In the genomic region with DNA sequence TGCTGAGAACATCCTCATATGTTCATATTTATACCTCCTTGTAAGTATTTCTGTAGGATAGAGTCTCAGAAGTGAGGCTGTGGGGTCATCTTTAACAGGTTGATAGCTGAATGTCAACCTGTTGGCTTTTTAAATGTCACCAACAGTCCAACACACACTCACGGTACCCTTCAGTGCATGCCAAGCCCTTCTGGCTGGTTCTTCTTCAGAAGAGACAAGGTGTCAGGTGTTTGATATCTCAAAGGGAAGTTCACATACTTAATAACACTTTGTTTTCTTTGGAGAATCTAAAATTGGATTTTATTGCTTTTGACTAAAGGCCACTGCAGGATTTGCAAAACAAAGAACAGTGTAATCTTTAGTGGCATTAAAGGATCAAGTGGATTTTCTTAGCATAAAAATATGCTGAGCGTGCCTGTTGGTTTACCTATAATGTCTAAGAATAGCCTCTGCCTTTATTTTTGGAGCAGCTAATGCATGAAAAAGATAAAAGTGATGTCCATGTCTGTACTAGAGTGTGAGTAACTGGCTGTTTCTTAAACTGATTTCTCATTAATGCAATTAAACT, we compare ENCODE assay signal across 13 cellular contexts. TPM values are rescaled to one million over a fixed set of nuclear protein-coding genes. Genes with fewer than 3 reads are reported as not detected.
A peak's percentile ranks its signal among the peaks of the same experiment; 100 is the strongest.
DNase-seq lines count a peak whose midpoint lies in the region; ATAC-seq, FAIRE-seq and TF ChIP-seq lines count a peak whose summit lies in the region.
"Had no signal": no experiment of that assay in that cellular context is flagged by ENCODE, and none has a peak within 500 bp of the region (broad histone marks: within the 10 kb centered on the region; RNA-seq: fewer than 3 reads in every experiment).

No MANE protein-coding gene starts in this region.

- SMC1A ChIA-PET in GM12878 (lab: Charles Lee; ENCODE audit: uncharacterized antibody, unreplicated experiment): interaction anchor here (0.9 to 18.5 kb wide), 20 partner anchors 10 to 247 kb away, joined by 3 to 323 read pairs (median 7); partner anchors contain the start of genes CDC26 and PRPF4

- TF ChIP-seq CTCF in GM12878 (IDR thresholded peaks at IDR 0.05 in 2 of 3, conservative IDR thresholded peaks at IDR 0.05 in 1 of 3; ENCODE audit: control insufficient read depth in 2 of 3, extremely low read depth in 1 of 3, insufficient read depth in 1 of 3, low read depth in 3 of 3, low read length in 3 of 3) (no peak), natural killer cell (IDR thresholded peaks at IDR 0.05) (no peak), endodermal cell (conservative IDR thresholded peaks at IDR 0.05) (no peak)

- TF ChIP-seq EP300 in GM12878 (IDR thresholded peaks at IDR 0.05; ENCODE audit: borderline replicate concordance in 1 of 2, control insufficient read depth in 1 of 2, low read depth in 2 of 2, low read length in 2 of 2): no peak

- ATAC-seq in GM12878 (no peak), natural killer cell (no peak), HG03521 (IDR thresholded peaks at IDR 0.05; ENCODE audit: unreplicated experiment) (no peak), HG03045 (IDR thresholded peaks at IDR 0.05; ENCODE audit: unreplicated experiment) (no peak)

- H2AFZ ChIP-seq in Karpas-422 (ENCODE audit: low read length) (no peak overlapping the region), GM12878 (ENCODE audit: control insufficient read depth, low read depth, low read length) (no peak overlapping the region)

- H3K4me3 ChIP-seq in CD4-positive, alpha-beta memory T cell (ENCODE audit: low read length in 2 of 2): no peak overlapping the region
- no peak overlapping the region for H3K4me3 ChIP-seq in Karpas-422 (ENCODE audit: low read length)
- H3K4me3 ChIP-seq in GM12878: peak overlapping the region; percentile 61
- H3K4me3 ChIP-seq in endodermal cell (ENCODE audit: low read length): no peak overlapping the region

- peaks cover 72 to 98% (median 84%) of the 10 kb centered on the region in 4 donors for H3K4me1 Mint-ChIP-seq in CD4-positive, alpha-beta memory T cell
- peaks cover 97% of the 10 kb centered on the region in 2 donors for H3K4me1 Mint-ChIP-seq in natural killer cell
- peaks cover 6% of the 10 kb centered on the region for H3K4me1 Mint-ChIP-seq in endodermal cell

- H3K9me3 Mint-ChIP-seq in CD4-positive, alpha-beta memory T cell: peaks cover 0 to 2% (median 0%) of the 10 kb centered on the region in 8 donors
- H3K9me3 Mint-ChIP-seq in natural killer cell: no peaks in the 10 kb centered on the region
- H3K9me3 Mint-ChIP-seq in endodermal cell: no peaks in the 10 kb centered on the region

- in situ Hi-C loops in GM12878 (cut with MboI): loop anchor here (5.0 kb wide), 1 partner anchor 136 kb away; no protein-coding TSS in a partner anchor

- H3K9me2 ChIP-seq in Karpas-422 (replicated peaks; ENCODE audit: insufficient read depth, low read length): no peaks in the 10 kb centered on the region

- peaks cover 97% of the 10 kb centered on the region for H3K4me1 ChIP-seq in CD4-positive, alpha-beta memory T cell (ENCODE audit: insufficient read depth, low read length)
- H3K4me1 ChIP-seq in Karpas-422 (ENCODE audit: low read length): peaks cover 33% of the 10 kb centered on the region
- H3K4me1 ChIP-seq in GM12878 (ENCODE audit: control insufficient read depth, insufficient read depth, low read length): peaks cover 41% of the 10 kb centered on the region
- H3K4me1 ChIP-seq in endodermal cell (ENCODE audit: control insufficient read depth, insufficient read depth, low read length): no peaks in the 10 kb centered on the region

- no peaks in the 10 kb centered on the region for H3K9me3 ChIP-seq in CD4-positive, alpha-beta memory T cell (ENCODE audit: control insufficient read depth in 1 of 2, low read length in 2 of 2)
- H3K9me3 ChIP-seq in Karpas-422 (ENCODE audit: low read length): no peaks in the 10 kb centered on the region
- no peaks in the 10 kb centered on the region for H3K9me3 ChIP-seq in GM12878 (replicated peaks; ENCODE audit: control insufficient read depth, insufficient read depth, low read length)
- H3K9me3 ChIP-seq in endodermal cell (ENCODE audit: control insufficient read depth, low read length): no peaks in the 10 kb centered on the region

- H4K20me1 ChIP-seq in Karpas-422 (ENCODE audit: insufficient read depth, low read depth, low read length): no peaks in the 10 kb centered on the region; the same call in 1 of the 2 replicates
- peaks cover 11% of the 10 kb centered on the region for H4K20me1 ChIP-seq in GM12878 (ENCODE audit: control insufficient read depth, insufficient read depth)

- CTCF ChIA-PET in CD4-positive, alpha-beta memory T cell (lab: Charles Lee; ENCODE audit: partially characterized antibody): interaction anchor here (0.8 to 3.6 kb wide), 8 partner anchors 10 to 247 kb away, joined by 3 to 26 read pairs (median 4); partner anchors contain the start of genes ALAD and CDC26
- CTCF ChIA-PET in GM12878 (lab: Yijun Ruan, JAX): interaction anchor here (0.8 to 12.5 kb wide), 10 partner anchors 8 to 134 kb away, joined by 3 to 199 read pairs (median 22); no protein-coding TSS in a partner anchor

- no peak for TF ChIP-seq RAD21 in GM12878 (IDR thresholded peaks at IDR 0.05; ENCODE audit: insufficient read depth, low read depth, low read length)

- H3K27ac Mint-ChIP-seq in CD4-positive, alpha-beta memory T cell: peak overlapping the region; percentile 18 to 88 (median 53)
- H3K27ac Mint-ChIP-seq in natural killer cell (peak overlapping the region; percentile 88 to 98), endodermal cell (no peak overlapping the region)
- H3K27ac Mint-ChIP-seq: B cell had no signal

- intact Hi-C loops in CD4-positive, alpha-beta memory T cell (cut with micrococcal nuclease): no loop called here
- intact Hi-C loops in GM12878 (cut with micrococcal nuclease; ENCODE audit: unreplicated experiment) (loop anchor here (2.0 kb wide), 1 partner anchor 133 kb away; no protein-coding TSS in a partner anchor), natural killer cell (cut with micrococcal nuclease) (loop anchor here (5.0 kb wide), 1 partner anchor 846 kb away; no protein-coding TSS in a partner anchor)

- peak overlapping the region; percentile 26 to 82 (median 58) for H3K4me3 Mint-ChIP-seq in CD4-positive, alpha-beta memory T cell
- H3K4me3 Mint-ChIP-seq in natural killer cell (peak overlapping the region; percentile 91), endodermal cell (no peak overlapping the region)

- no peaks in the 10 kb centered on the region for H3K27me3 Mint-ChIP-seq in CD4-positive, alpha-beta memory T cell
- no peaks in the 10 kb centered on the region for H3K27me3 Mint-ChIP-seq in natural killer cell (ENCODE audit: low read depth in 2 of 2)
- no peaks in the 10 kb centered on the region for H3K27me3 Mint-ChIP-seq in endodermal cell (ENCODE audit: insufficient read depth)
- H3K27me3 Mint-ChIP-seq: B cell had no signal

- no peak overlapping the region for H3K27ac ChIP-seq in CD4-positive, alpha-beta memory T cell (ENCODE audit: low read depth, low read length)
- no peak overlapping the region for H3K27ac ChIP-seq in Karpas-422 (ENCODE audit: low read length)
- peak overlapping the region; percentile 78 for H3K27ac ChIP-seq in GM12878 (ENCODE audit: control insufficient read depth, insufficient read depth)
- H3K27ac ChIP-seq in endodermal cell (ENCODE audit: low read depth, low read length): no peak overlapping the region

- no peak for TF ChIP-seq POLR2A in GM12878 (IDR thresholded peaks at IDR 0.05; ENCODE audit: low read depth, low read length)

- RAD21 ChIA-PET in GM12878 (lab: Charles Lee; ENCODE audit: unreplicated experiment): interaction anchor here (1.0 to 15.3 kb wide), 13 partner anchors 9 to 136 kb away, joined by 3 to 481 read pairs (median 8); partner anchors contain the start of genes C9orf43 and POLE3

- POLR2A ChIA-PET in CD4-positive, alpha-beta memory T cell (lab: Charles Lee; ENCODE audit: partially characterized antibody): interaction anchor here (1.1 to 16.5 kb wide), 3 partner anchors 9 to 59 kb away, joined by 4 to 342 read pairs (median 62); no protein-coding TSS in a partner anchor
- POLR2A ChIA-PET in GM12878 (lab: Charles Lee): interaction anchor here (1.0 to 14.0 kb wide), 6 partner anchors 9 to 72 kb away, joined by 3 to 233 read pairs (median 4); no protein-coding TSS in a partner anchor

- no peaks in the 10 kb centered on the region for H3K27me3 ChIP-seq in CD4-positive, alpha-beta memory T cell (ENCODE audit: insufficient read depth, low read length)
- H3K27me3 ChIP-seq in Karpas-422 (ENCODE audit: low read length) (no peaks in the 10 kb centered on the region), GM12878 (replicated peaks in 1 of 2; ENCODE audit: control insufficient read depth in 2 of 2, insufficient read depth in 2 of 2, low read length in 1 of 2) (no peaks in the 10 kb centered on the region), endodermal cell (ENCODE audit: control insufficient read depth, insufficient read depth, low read length, poor library complexity, severe bottlenecking) (no peaks in the 10 kb centered on the region)

- WGBS in GM12878 (ENCODE audit: insufficient coverage, insufficient replicate concordance, low lambda C conversion rate, missing lambda C conversion rate): 95% methylated on average over 2 of the region's 2 CpGs
- 89 to 93% methylated on average over 1 to 2 of the region's 2 CpGs for WGBS in endodermal cell (ENCODE audit: insufficient coverage in 1 of 2, insufficient read length in 1 of 2), 2 experiments

- H3K79me2 ChIP-seq in Karpas-422 (ENCODE audit: low read length) (no peaks in the 10 kb centered on the region), GM12878 (ENCODE audit: control insufficient read depth, insufficient read depth, low read length) (peaks cover 90% of the 10 kb centered on the region)

- peaks cover 19% of the 10 kb centered on the region for H3K36me3 ChIP-seq in CD4-positive, alpha-beta memory T cell (ENCODE audit: insufficient read depth, low read length)
- H3K36me3 ChIP-seq in Karpas-422 (ENCODE audit: insufficient read depth, low read length): no peaks in the 10 kb centered on the region
- H3K36me3 ChIP-seq in GM12878 (ENCODE audit: control insufficient read depth in 2 of 2, insufficient read depth in 2 of 2, low read length in 1 of 2): peaks cover 16 to 20% of the 10 kb centered on the region in 2 experiments; a peak in 3 of 4 replicates
- no peaks in the 10 kb centered on the region for H3K36me3 ChIP-seq in endodermal cell (ENCODE audit: control insufficient read depth, insufficient read depth, low read length)

- FAIRE-seq in GM12878 (lab: Jason Lieb, UNC): no peak

- no peak for DNase-seq in CD4-positive, alpha-beta memory T cell
- DNase-seq in Karpas-422 (peak; percentile 49), GM12878 (ENCODE audit: low read depth, low spot score) (no peak), natural killer cell (no peak), endodermal cell (no peak), GM19240 (ENCODE audit: insufficient read length, low spot score) (no peak)
- DNase-seq: cortex of kidney, NCI-H1694, NCI-H524 treated with DMSO at 0.1 percent for 48 hours, SHP77 treated with DMSO at 0.1 percent for 48 hours had no signal

- H3K4me2 ChIP-seq in Karpas-422 (ENCODE audit: low read depth, low read length, poor library complexity, severe bottlenecking): peak overlapping the region; percentile 52
- peak overlapping the region; percentile 100 for H3K4me2 ChIP-seq in GM12878 (ENCODE audit: control insufficient read depth, insufficient read depth)

- H3K9ac ChIP-seq in Karpas-422 (ENCODE audit: low read length): no peak overlapping the region
- peak overlapping the region; percentile 26; the same call in 1 of the 2 replicates for H3K9ac ChIP-seq in GM12878 (ENCODE audit: control insufficient read depth, insufficient read depth, low read length)
- no peak overlapping the region for H3K9ac ChIP-seq in endodermal cell (ENCODE audit: extremely low read depth, low read length, poor library complexity, severe bottlenecking)

- H3K36me3 Mint-ChIP-seq in CD4-positive, alpha-beta memory T cell: peaks cover under 1 to 34% of the 10 kb centered on the region in 2 donors
- H3K36me3 Mint-ChIP-seq in natural killer cell (peaks cover 19% of the 10 kb centered on the region), endodermal cell (ENCODE audit: low read depth) (no peaks in the 10 kb centered on the region)

- no TSS peak for BruUV-seq in GM12878 (replicated peaks; lab: Mats Ljungman, UMichigan)

RNA-seq across cellular contexts. Expression of gene RGS3, which starts 58.2 kb away (rescaled TPM):
- 10 to 100 TPM; 17.5 to 18.4 TPM for total RNA-seq in CD4-positive, alpha-beta memory T cell
- polyA plus RNA-seq in CD4-positive, alpha-beta memory T cell: 10 to 100 TPM in 1 of 2 donors, 1 to 10 TPM in 1; 3.4 to 23.2 TPM
- 1.3 and 5.0 TPM in 2 replicates for total RNA-seq in Karpas-422 (2014; rRNA removed; shearing (Covaris generic); ENCODE audit: low replicate concordance)
- 309 and 360 TPM in 2 replicates for total RNA-seq in GM12878 (2013; cell fraction: nucleolus; rRNA removed)
- total RNA-seq in GM12878 (2014; rRNA removed) (35.1 and 37.5 TPM in 2 replicates), GM12878 (2014; rRNA removed; fragmentation: Illumina TruSeq; extraction: Trizol) (29.8 and 30.7 TPM in 2 replicates), GM12878 (2021) (42.6 and 42.7 TPM in 2 replicates), natural killer cell (100 to 1,000 TPM; 148 to 269 (median 190) TPM), endodermal cell (10 to 100 TPM; 20.7 to 40.3 TPM)
- 17.6 TPM for polyA plus RNA-seq in GM12878 (2011; ENCODE audit: low read depth)
- polyA plus RNA-seq in GM12878 (2011; rRNA removed) (67.9 and 138 TPM in 2 replicates), GM12878 (2014; fragmentation: Illumina TruSeq; extraction: Trizol) (18.3 and 27.2 TPM in 2 replicates), GM12878 (2014; fragmentation: Nextera tagmentation; extraction: Ambion mirVana) (1 to 10 TPM; 2.9 to 3.6 TPM), GM12878 (2014; rRNA removed) (29.9 and 37.3 TPM in 2 replicates), GM12878 (2016; fragmentation: Nextera tagmentation; extraction: Ambion mirVana) (10 to 100 TPM; 26.2 to 27.8 TPM)
- polyA plus RNA-seq in GM12878 (2011; cell fraction: cytosol; rRNA removed): 166 and 203 TPM in 2 replicates
- polyA plus RNA-seq in GM12878 (2011; cell fraction: nucleus; rRNA removed): 232 and 245 TPM in 2 replicates
- 26.3 and 45.6 TPM in 2 replicates for polyA plus RNA-seq in GM12878 (2012)
- polyA minus RNA-seq in GM12878 (2011; rRNA and poly(A)+ RNA removed): 178 and 276 TPM in 2 replicates
- polyA minus RNA-seq in GM12878 (2011; cell fraction: cytosol; rRNA and poly(A)+ RNA removed): 79.2 and 82.9 TPM in 2 replicates
- polyA minus RNA-seq in GM12878 (2011; cell fraction: nucleus; rRNA and poly(A)+ RNA removed): 140 and 246 TPM in 2 replicates
- 40.4 TPM for polyA plus RNA-seq in endodermal cell (2013, experiment 1 of 2)
- polyA plus RNA-seq in endodermal cell (2013, experiment 2 of 2): 38.4 TPM
